ENCODE assay signal across 20 cellular contexts in the genomic region with DNA sequence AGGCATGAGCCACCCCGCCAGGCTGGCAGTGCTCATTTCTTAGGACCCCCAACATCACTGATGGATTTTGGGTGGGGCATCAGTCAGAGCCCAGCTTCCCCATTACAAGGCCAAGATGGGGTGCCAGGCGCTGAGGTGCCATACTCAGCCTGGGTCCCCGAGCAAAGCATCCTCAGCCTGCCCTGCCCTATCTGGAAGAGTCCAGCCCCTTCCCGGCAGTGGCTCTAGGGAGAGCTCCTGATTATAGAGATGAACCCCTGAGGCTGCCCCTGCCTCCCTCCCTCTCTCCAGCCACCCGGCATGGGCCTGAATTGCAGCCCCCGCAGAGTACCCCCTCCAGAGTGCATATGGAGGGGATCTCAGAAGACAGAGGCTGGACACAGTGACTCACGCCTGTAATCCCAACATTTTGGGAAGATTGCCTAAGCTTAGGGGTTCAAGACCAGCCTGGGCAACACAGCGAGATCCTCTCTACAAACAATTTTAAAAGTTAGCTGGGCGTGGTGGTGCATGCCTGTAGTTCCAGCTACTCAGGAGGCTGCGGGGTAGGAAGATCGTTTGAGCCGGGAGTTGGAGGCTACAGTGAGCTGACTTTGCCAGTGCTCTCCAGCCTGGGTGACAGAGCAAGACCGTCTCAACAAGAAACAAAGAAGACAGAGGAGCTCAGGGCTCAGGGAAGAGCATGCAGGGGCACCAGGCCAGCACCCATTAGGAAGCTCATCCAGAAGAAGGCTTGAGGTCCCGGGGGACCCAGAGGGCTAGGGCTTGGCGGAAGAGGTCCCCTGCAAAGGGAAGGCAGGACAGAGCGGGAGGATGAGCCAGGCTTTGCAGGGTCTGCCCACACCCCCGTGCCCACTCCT. TPM values are rescaled to one million over a fixed set of nuclear protein-coding genes. Genes with fewer than 3 reads are reported as not detected.
DNase-seq lines count a peak whose midpoint lies in the region; ATAC-seq and TF ChIP-seq lines count a peak whose summit lies in the region.
"Had no signal": no experiment of that assay in that cellular context is flagged by ENCODE, and none has a peak within 500 bp of the region (broad histone marks: within the 10 kb centered on the region; RNA-seq: fewer than 3 reads in every experiment).

No MANE protein-coding gene starts in this region.

- H3K36me3 ChIP-seq in GM23338 (ENCODE audit: insufficient read depth) (0 out of 2 replicates have a peak, but pooled peaks cover 3% of the 10 kb centered on the region), esophagus muscularis mucosa (peaks cover 0 to 28% (median 12%) of the 10 kb centered on the region in 4 donors)
- H3K36me3 ChIP-seq: Peyer's patch had no signal

- peak overlapping the region; percentile 37 for H3K27ac Mint-ChIP-seq in activated naive CD8-positive, alpha-beta T cell treated with anti-CD3 and anti-CD28 coated beads, Interleukin-2, amount 10 ng/mL, durations not matched to agents 7 days and 5 days
- H3K27ac Mint-ChIP-seq in activated naive CD8-positive, alpha-beta T cell treated with anti-CD3 and anti-CD28 coated beads, Interleukin-2, amount 50 U/mL, for 24 hours, result no peak overlapping the region
- H3K27ac Mint-ChIP-seq in GM23338, result peak overlapping the region; percentile 12; the same call in 1 of the 2 replicates
- H3K27ac Mint-ChIP-seq in activated B cell treated with CpG ODN at 0.5 μM for 24 hours, result peak overlapping the region; percentile 69
- H3K27ac Mint-ChIP-seq in progenitor cell of endocrine pancreas, result peak overlapping the region; percentile 82
- H3K27ac Mint-ChIP-seq: activated CD4-positive, alpha-beta T cell treated with anti-CD3 and anti-CD28 coated beads for 36 hours had no signal

- H3K4me2 ChIP-seq in GM23338, result no peak overlapping the region

- TF ChIP-seq CTCF in GM23338 (conservative IDR thresholded peaks at IDR 0.05; ENCODE audit: low read depth in 2 of 2) (no peak), activated B cell treated with CpG ODN at 0.5 μM for 24 hours (IDR thresholded peaks at IDR 0.05) (no peak), progenitor cell of endocrine pancreas (IDR thresholded peaks at IDR 0.05; ENCODE audit: unreplicated experiment) (no peak), esophagus muscularis mucosa (IDR thresholded peaks at IDR 0.05) (no peak)

- no peak for DNase-seq in activated naive CD8-positive, alpha-beta T cell treated with anti-CD3 and anti-CD28 coated beads, Interleukin-2, amount 10 ng/mL, durations not matched to agents 7 days and 5 days
- DNase-seq in activated naive CD8-positive, alpha-beta T cell treated with anti-CD3 and anti-CD28 coated beads, Interleukin-2, amount 50 U/mL, for 24 hours, result no peak
- DNase-seq in GM23338 (ENCODE audit: low spot score) (no peak), activated B cell treated with CpG ODN at 0.5 μM for 24 hours (no peak), progenitor cell of endocrine pancreas (ENCODE audit: low spot score, unreplicated experiment) (no peak), esophagus muscularis mucosa (ENCODE audit: extremely low spot score) (no peak), amygdala (lab: John Stamatoyannopoulos, UW) (no peak), hepatic stellate cell (ENCODE audit: low spot score) (no peak)
- DNase-seq: activated CD4-positive, alpha-beta T cell treated with anti-CD3 and anti-CD28 coated beads for 36 hours; activated CD8-positive, alpha-beta memory T cell treated with anti-CD3 and anti-CD28 coated beads, Interleukin-2, amount 50 U/mL, for 48 hours; GM23248; NCI-H1436; NCI-H2171 treated with DMSO at 0.1 percent for 48 hours; NCI-H748 treated with DMSO at 0.1 percent for 48 hours; nucleus accumbens; Peyer's patch; retina; stimulated activated CD4-positive, alpha-beta T cell treated with anti-CD3 and anti-CD28 coated beads, Interleukin-12 subunit alpha, Interleukin-12 subunit beta, amount 100 ng/mL, for 4 hours had no signal

- no peaks in the 10 kb centered on the region for H3K9me3 Mint-ChIP-seq in activated naive CD8-positive, alpha-beta T cell treated with anti-CD3 and anti-CD28 coated beads, Interleukin-2, amount 10 ng/mL, durations not matched to agents 7 days and 5 days
- H3K9me3 Mint-ChIP-seq in activated naive CD8-positive, alpha-beta T cell treated with anti-CD3 and anti-CD28 coated beads, Interleukin-2, amount 50 U/mL, for 24 hours, result no peaks in the 10 kb centered on the region
- H3K9me3 Mint-ChIP-seq in GM23338 (no peaks in the 10 kb centered on the region), activated B cell treated with CpG ODN at 0.5 μM for 24 hours (no peaks in the 10 kb centered on the region), progenitor cell of endocrine pancreas (ENCODE audit: low read depth) (no peaks in the 10 kb centered on the region)

- H3K79me2 ChIP-seq in GM23338 (replicated peaks; ENCODE audit: insufficient read depth), result no peaks in the 10 kb centered on the region

- H3K4me3 ChIP-seq in GM23338, result no peak overlapping the region
- no peak overlapping the region for H3K4me3 ChIP-seq in esophagus muscularis mucosa
- H3K4me3 ChIP-seq: ascending aorta, GM23248, left lung, Peyer's patch had no signal

- POLR2A ChIA-PET in activated naive CD8-positive, alpha-beta T cell treated with anti-CD3 and anti-CD28 coated beads, Interleukin-2, amount 10 ng/mL, durations not matched to agents 7 days and 5 days (lab: Charles Lee), result interaction anchor here (0.6 kb wide), 1 partner anchor 81 kb away, joined by 7 read pairs; no protein-coding TSS in a partner anchor
- POLR2A ChIA-PET in activated B cell treated with CpG ODN at 0.5 μM for 24 hours (lab: Charles Lee), result interaction anchor here (0.7 to 7.0 kb wide), 5 partner anchors 8 to 427 kb away, joined by 3 to 87 read pairs (median 4); a partner anchor contains a TSS

- H3K4me1 ChIP-seq in GM23338 (ENCODE audit: insufficient read depth) (no peaks in the 10 kb centered on the region), esophagus muscularis mucosa (no peaks in the 10 kb centered on the region)
- H3K4me1 ChIP-seq: ascending aorta had no signal

- peaks cover 18% of the 10 kb centered on the region for H3K36me3 Mint-ChIP-seq in activated naive CD8-positive, alpha-beta T cell treated with anti-CD3 and anti-CD28 coated beads, Interleukin-2, amount 10 ng/mL, durations not matched to agents 7 days and 5 days
- peaks cover 15% of the 10 kb centered on the region for H3K36me3 Mint-ChIP-seq in activated naive CD8-positive, alpha-beta T cell treated with anti-CD3 and anti-CD28 coated beads, Interleukin-2, amount 50 U/mL, for 24 hours (ENCODE audit: low read depth)
- peaks cover 15% of the 10 kb centered on the region for H3K36me3 Mint-ChIP-seq in GM23338 (ENCODE audit: low read depth)
- H3K36me3 Mint-ChIP-seq in activated B cell treated with CpG ODN at 0.5 μM for 24 hours (ENCODE audit: low read depth), result peaks cover 67% of the 10 kb centered on the region
- H3K36me3 Mint-ChIP-seq in progenitor cell of endocrine pancreas (ENCODE audit: insufficient read depth), result peaks cover 10% of the 10 kb centered on the region

- no peak for TF ChIP-seq EP300 in esophagus muscularis mucosa (IDR thresholded peaks at IDR 0.05)

- H3K27me3 Mint-ChIP-seq in activated naive CD8-positive, alpha-beta T cell treated with anti-CD3 and anti-CD28 coated beads, Interleukin-2, amount 10 ng/mL, durations not matched to agents 7 days and 5 days, result no peaks in the 10 kb centered on the region
- no peaks in the 10 kb centered on the region for H3K27me3 Mint-ChIP-seq in activated naive CD8-positive, alpha-beta T cell treated with anti-CD3 and anti-CD28 coated beads, Interleukin-2, amount 50 U/mL, for 24 hours
- H3K27me3 Mint-ChIP-seq in GM23338 (ENCODE audit: insufficient read depth, low read depth, poor library complexity) (peaks cover 7% of the 10 kb centered on the region), activated B cell treated with CpG ODN at 0.5 μM for 24 hours (no peaks in the 10 kb centered on the region), progenitor cell of endocrine pancreas (no peaks in the 10 kb centered on the region)
- H3K27me3 Mint-ChIP-seq: activated CD4-positive, alpha-beta T cell treated with anti-CD3 and anti-CD28 coated beads for 36 hours had no signal

- CTCF ChIA-PET in activated B cell treated with CpG ODN at 0.5 μM for 24 hours (lab: Charles Lee), result interaction anchor here (1.4 kb wide), 1 partner anchor 17 kb away, joined by 5 read pairs; no protein-coding TSS in a partner anchor

- H3F3A ChIP-seq in GM23338 (replicated peaks; ENCODE audit: low read depth), result 0 out of 2 replicates have a peak, but pooled peaks cover 4% of the 10 kb centered on the region

- TF ChIP-seq POLR2A in esophagus muscularis mucosa (IDR thresholded peaks at IDR 0.05; ENCODE audit: low read depth), result no peak

- H3K9me3 ChIP-seq in esophagus muscularis mucosa, result no peaks in the 10 kb centered on the region
- H3K9me3 ChIP-seq: ascending aorta, left lung, Peyer's patch had no signal

- no peak overlapping the region for H3K4me3 Mint-ChIP-seq in activated naive CD8-positive, alpha-beta T cell treated with anti-CD3 and anti-CD28 coated beads, Interleukin-2, amount 10 ng/mL, durations not matched to agents 7 days and 5 days
- H3K4me3 Mint-ChIP-seq in activated naive CD8-positive, alpha-beta T cell treated with anti-CD3 and anti-CD28 coated beads, Interleukin-2, amount 50 U/mL, for 24 hours, result no peak overlapping the region
- H3K4me3 Mint-ChIP-seq in GM23338 (no peak overlapping the region; the same call in 2 of the 3 replicates), activated B cell treated with CpG ODN at 0.5 μM for 24 hours (peak overlapping the region; percentile 8), progenitor cell of endocrine pancreas (ENCODE audit: low read depth) (no peak overlapping the region)
- H3K4me3 Mint-ChIP-seq: activated CD4-positive, alpha-beta T cell treated with anti-CD3 and anti-CD28 coated beads for 36 hours had no signal

- peaks cover 15% of the 10 kb centered on the region for H3K4me1 Mint-ChIP-seq in activated naive CD8-positive, alpha-beta T cell treated with anti-CD3 and anti-CD28 coated beads, Interleukin-2, amount 10 ng/mL, durations not matched to agents 7 days and 5 days
- peaks cover 13% of the 10 kb centered on the region for H3K4me1 Mint-ChIP-seq in activated naive CD8-positive, alpha-beta T cell treated with anti-CD3 and anti-CD28 coated beads, Interleukin-2, amount 50 U/mL, for 24 hours
- H3K4me1 Mint-ChIP-seq in GM23338, result no peaks in the 10 kb centered on the region
- peaks cover 52% of the 10 kb centered on the region for H3K4me1 Mint-ChIP-seq in activated B cell treated with CpG ODN at 0.5 μM for 24 hours
- no peaks in the 10 kb centered on the region for H3K4me1 Mint-ChIP-seq in progenitor cell of endocrine pancreas (ENCODE audit: low read depth)

- no peak for ATAC-seq in activated naive CD8-positive, alpha-beta T cell treated with anti-CD3 and anti-CD28 coated beads, Interleukin-2, amount 10 ng/mL, durations not matched to agents 7 days and 5 days (ENCODE audit: low read depth)
- no peak for ATAC-seq in activated naive CD8-positive, alpha-beta T cell treated with anti-CD3 and anti-CD28 coated beads, Interleukin-2, amount 50 U/mL, for 24 hours
- ATAC-seq in GM23338, result no peak
- ATAC-seq in activated B cell treated with CpG ODN at 0.5 μM for 24 hours (ENCODE audit: low read depth), result no peak
- ATAC-seq: activated CD4-positive, alpha-beta T cell treated with anti-CD3 and anti-CD28 coated beads for 36 hours; left lung had no signal

- no peaks in the 10 kb centered on the region for H3K27me3 ChIP-seq in GM23338 (ENCODE audit: insufficient read depth)
- no peaks in the 10 kb centered on the region for H3K27me3 ChIP-seq in esophagus muscularis mucosa
- H3K27me3 ChIP-seq: ascending aorta, left lung, Peyer's patch had no signal

- no peak overlapping the region for H2AFZ ChIP-seq in GM23338
- H2AFZ ChIP-seq: GM23248 had no signal

- no peaks in the 10 kb centered on the region for H3K9me2 ChIP-seq in GM23338 (ENCODE audit: insufficient read depth)

- intact Hi-C loops in activated B cell treated with CpG ODN at 0.5 μM for 24 hours (cut with micrococcal nuclease) (no loop called here), esophagus muscularis mucosa (cut with DNase I) (no loop called here)

- WGBS in esophagus muscularis mucosa, result 87% methylated on average over 14 of the region's 17 CpGs

- H3K27ac ChIP-seq in GM23338 (ENCODE audit: low read depth), result no peak overlapping the region
- no peak overlapping the region for H3K27ac ChIP-seq in esophagus muscularis mucosa (replicated peaks in 1 of 4)
- H3K27ac ChIP-seq: ascending aorta, GM23248, left lung had no signal

- 0 out of 2 replicates have a peak, but pooled peaks cover 3% of the 10 kb centered on the region for H4K20me1 ChIP-seq in GM23338 (replicated peaks; ENCODE audit: insufficient read depth)

RNA-seq across cellular contexts. Expression of a gene that starts 13.3 kb away (rescaled TPM):
- 10 to 100 TPM; 21.4 to 22.9 TPM for total RNA-seq in activated naive CD8-positive, alpha-beta T cell treated with anti-CD3 and anti-CD28 coated beads, Interleukin-2, amount 10 ng/mL, durations not matched to agents 7 days and 5 days
- 0.08 TPM in 1 of 2 replicates, not detected in the other for total RNA-seq in GM23338 (2014; rRNA removed; shearing (Covaris generic))
- polyA plus RNA-seq in GM23338 (2016; fragmentation: Nextera tagmentation; extraction: Ambion mirVana), result 0.94 and 1.5 TPM in 2 replicates
- total RNA-seq in activated B cell treated with CpG ODN at 0.5 μM for 24 hours (291 and 329 TPM in 2 replicates), progenitor cell of endocrine pancreas (0.89 and 1.1 TPM in 2 replicates), esophagus muscularis mucosa (10 to 100 TPM in 1 of 4 donors, 1 to 10 TPM in 3; 3.1 to 11.8 (median 5.7) TPM)

RNA-seq across cellular contexts. Expression of a gene that starts 31.1 kb away (rescaled TPM):
- 10 to 100 TPM; 53.0 to 56.6 TPM for total RNA-seq in activated naive CD8-positive, alpha-beta T cell treated with anti-CD3 and anti-CD28 coated beads, Interleukin-2, amount 10 ng/mL, durations not matched to agents 7 days and 5 days
- 62.4 and 75.2 TPM in 2 replicates for total RNA-seq in GM23338 (2014; rRNA removed; shearing (Covaris generic))
- 55.3 and 56.4 TPM in 2 replicates for polyA plus RNA-seq in GM23338 (2016; fragmentation: Nextera tagmentation; extraction: Ambion mirVana)
- total RNA-seq in activated B cell treated with CpG ODN at 0.5 μM for 24 hours, result 44.0 and 45.8 TPM in 2 replicates
- total RNA-seq in progenitor cell of endocrine pancreas, result 37.0 and 42.1 TPM in 2 replicates
- 10 to 100 TPM in 3 of 4 donors, 1 to 10 TPM in 1; 7.5 to 18.7 (median 14.9) TPM for total RNA-seq in esophagus muscularis mucosa

RNA-seq across cellular contexts. Expression of a gene that starts 48.9 kb away (rescaled TPM):
- total RNA-seq in activated naive CD8-positive, alpha-beta T cell treated with anti-CD3 and anti-CD28 coated beads, Interleukin-2, amount 10 ng/mL, durations not matched to agents 7 days and 5 days, result 100 to 1,000 TPM; 264 to 270 TPM
- total RNA-seq in GM23338 (2014; rRNA removed; shearing (Covaris generic)), result 298 and 309 TPM in 2 replicates
- 183 and 197 TPM in 2 replicates for polyA plus RNA-seq in GM23338 (2016; fragmentation: Nextera tagmentation; extraction: Ambion mirVana)
- total RNA-seq in activated B cell treated with CpG ODN at 0.5 μM for 24 hours (263 and 280 TPM in 2 replicates), progenitor cell of endocrine pancreas (213 and 220 TPM in 2 replicates), esophagus muscularis mucosa (100 to 1,000 TPM; 212 to 351 (median 309) TPM)

Comparison
In these comparisons a context has a peak if more than half of its experiments do, and no peak if none do; other contexts are left out.
1. RNA of a gene that starts 13.3 kb away (total RNA-seq): 291 to 329 TPM in activated B cell treated with CpG ODN at 0.5 μM for 24 hours; 21.4 to 22.9 TPM in activated naive CD8-positive, alpha-beta T cell treated with anti-CD3 and anti-CD28 coated beads, Interleukin-2, amount 10 ng/mL, durations not matched to agents 7 days and 5 days, 3.1 to 11.8 TPM in esophagus muscularis mucosa, 0.89 to 1.1 TPM in progenitor cell of endocrine pancreas and 0.08 TPM in GM23338; every median in the first group is over 10 times any median in the second.